Comparison of ENCODE assay signal across 8 cellular contexts in genomic region chr9:114616684-114617520, GRCh38. TPM values are rescaled to one million over a fixed set of nuclear protein-coding genes. Genes with fewer than 3 reads are reported as not detected.
DNase-seq lines count a peak whose midpoint lies in the region; ATAC-seq and TF ChIP-seq lines count a peak whose summit lies in the region.

No MANE protein-coding gene starts in this region.

- peaks cover 16 to 51% of the 10 kb centered on the region in 2 donors for H3K36me3 Mint-ChIP-seq in activated naive CD4-positive, alpha-beta T cell treated with anti-CD3 and anti-CD28 coated beads, Interleukin-2, amount 50 U/mL, for 72 hours

- peak; percentile 62 for ATAC-seq in GM19467 (IDR thresholded peaks at IDR 0.05; ENCODE audit: unreplicated experiment)
- peak; percentile 66 for ATAC-seq in HG03520 (IDR thresholded peaks at IDR 0.05; ENCODE audit: unreplicated experiment)
- ATAC-seq in activated naive CD4-positive, alpha-beta T cell treated with anti-CD3 and anti-CD28 coated beads, Interleukin-2, amount 50 U/mL, for 72 hours: peak in 1 of 2 donors; percentile 52

- no peaks in the 10 kb centered on the region for H3K27me3 ChIP-seq in GM06990 (replicated peaks; ENCODE audit: control insufficient read depth, insufficient read depth, low read length)

- peak; percentile 82 for DNase-seq in GM06990 (ENCODE audit: extremely low read depth, insufficient read length)
- DNase-seq in activated naive CD4-positive, alpha-beta T cell treated with anti-CD3 and anti-CD28 coated beads, Interleukin-2, amount 50 U/mL, for 72 hours (ENCODE audit: low spot score in 2 of 2): no peak
- DNase-seq in mucosa of gallbladder (ENCODE audit: low spot score): peak; percentile 45
- DNase-seq in DMS153 (lab: John Stamatoyannopoulos, UW): no peak
- no peak for DNase-seq in stimulated activated CD4-positive, alpha-beta T cell treated with anti-CD3 and anti-CD28 coated beads, Interleukin-12 subunit alpha, Interleukin-12 subunit beta, amount 100 ng/mL, for 4 hours
- DNase-seq in AG08396 (ENCODE audit: low spot score): no peak

- TF ChIP-seq CTCF in GM06990 (IDR thresholded peaks at IDR 0.05; ENCODE audit: insufficient read depth, low read length, poor library complexity, severe bottlenecking): no peak

- H3K27ac Mint-ChIP-seq in activated naive CD4-positive, alpha-beta T cell treated with anti-CD3 and anti-CD28 coated beads, Interleukin-2, amount 50 U/mL, for 72 hours: peak overlapping the region; percentile 87 to 97

- peaks cover 3% of the 10 kb centered on the region; the same call in 1 of the 2 replicates for H3K36me3 ChIP-seq in GM06990 (ENCODE audit: control insufficient read depth, insufficient read depth, low read length)

- H3K4me3 ChIP-seq in GM06990 (replicated peaks; ENCODE audit: low read depth, low read length): no peak overlapping the region

- no peaks in the 10 kb centered on the region for H3K9me3 Mint-ChIP-seq in activated naive CD4-positive, alpha-beta T cell treated with anti-CD3 and anti-CD28 coated beads, Interleukin-2, amount 50 U/mL, for 72 hours

RNA-seq across cellular contexts. Expression of gene TMEM268, which starts 5.8 kb away (rescaled TPM):
- total RNA-seq in activated naive CD4-positive, alpha-beta T cell treated with anti-CD3 and anti-CD28 coated beads, Interleukin-2, amount 50 U/mL, for 72 hours: 10 to 100 TPM; 20.4 to 31.4 TPM
- 8.3 TPM for total RNA-seq in mucosa of gallbladder

RNA-seq across cellular contexts. Expression of gene ATP6V1G1, which starts 29.3 kb away (rescaled TPM):
- 10 to 100 TPM; 37.4 to 37.8 TPM for total RNA-seq in activated naive CD4-positive, alpha-beta T cell treated with anti-CD3 and anti-CD28 coated beads, Interleukin-2, amount 50 U/mL, for 72 hours
- 68.9 TPM for total RNA-seq in mucosa of gallbladder

RNA-seq across cellular contexts. Expression of gene TEX53, which starts 40.7 kb away (rescaled TPM):
- not detected for total RNA-seq in activated naive CD4-positive, alpha-beta T cell treated with anti-CD3 and anti-CD28 coated beads, Interleukin-2, amount 50 U/mL, for 72 hours
- not detected for total RNA-seq in mucosa of gallbladder

Comparison
In these comparisons a context has a peak if more than half of its experiments do, and no peak if none do; other contexts are left out.
1. DNase-seq: peak in GM06990 (single experiment) and mucosa of gallbladder (single experiment); none in activated naive CD4-positive, alpha-beta T cell treated with anti-CD3 and anti-CD28 coated beads, Interleukin-2, amount 50 U/mL, for 72 hours (0 of 2), DMS153 (single experiment), stimulated activated CD4-positive, alpha-beta T cell treated with anti-CD3 and anti-CD28 coated beads, Interleukin-12 subunit alpha, Interleukin-12 subunit beta, amount 100 ng/mL, for 4 hours (single experiment) and AG08396 (single experiment).